ENCODE assay signal across 1 cellular context in genomic region chr3:150105886-150106612, GRCh38.
TF ChIP-seq lines count a peak whose summit lies in the region.

No MANE protein-coding gene starts in this region.

TF ChIP-seq in IMR-90, 13 proteins besides CTCF, POLR2A, EP300 and RAD21:
- no peak for TF ChIP-seq BHLHE40 (IDR thresholded peaks at IDR 0.05; ENCODE audit: low read depth, low read length)
- TF ChIP-seq SMC3 (IDR thresholded peaks at IDR 0.05; ENCODE audit: low read depth, low read length) = no peak
- TF ChIP-seq ELK1 (IDR thresholded peaks at IDR 0.05; ENCODE audit: borderline replicate concordance, low read depth, low read length) = no peak
- no peak for TF ChIP-seq RCOR1 (IDR thresholded peaks at IDR 0.05; ENCODE audit: insufficient replicate concordance, low read length)
- no peak for TF ChIP-seq CHD1 (IDR thresholded peaks at IDR 0.05; ENCODE audit: low read depth, low read length)
